Comparison of ENCODE assay signal across 8 cellular contexts in genomic region chr12:57458665-57459054, GRCh38. TPM values are rescaled to one million over a fixed set of nuclear protein-coding genes. Genes with fewer than 3 reads are reported as not detected.
DNase-seq lines count a peak whose midpoint lies in the region; ATAC-seq, FAIRE-seq and TF ChIP-seq lines count a peak whose summit lies in the region.

No MANE protein-coding gene starts in this region.

- H3K4me3 Mint-ChIP-seq in activated CD8-positive, alpha-beta T cell treated with anti-CD3 and anti-CD28 coated beads for 36 hours = peak overlapping the region; percentile 86
- peak overlapping the region; percentile 80 for H3K4me3 Mint-ChIP-seq in stimulated activated effector memory CD8-positive, alpha-beta T cell treated with anti-CD3 and anti-CD28 coated beads, Interleukin-12 subunit alpha, Interleukin-12 subunit beta, amount 100 ng/mL, for 72 hours

- H3K36me3 ChIP-seq in iPS DF 6.9 (ENCODE audit: control insufficient read depth, insufficient read depth, low read length) = no peaks in the 10 kb centered on the region

- peaks cover 12% of the 10 kb centered on the region; the same call in 1 of the 2 replicates for H3K4me1 ChIP-seq in iPS DF 6.9 (ENCODE audit: control insufficient read depth, insufficient read depth, low read length)

- peaks cover 4% of the 10 kb centered on the region for H3K27me3 Mint-ChIP-seq in activated CD8-positive, alpha-beta T cell treated with anti-CD3 and anti-CD28 coated beads for 36 hours

- FAIRE-seq in D721Med (lab: Jason Lieb, UNC) = no peak

- peak overlapping the region; percentile 58 for H3K4me3 ChIP-seq in HFF-Myc (replicated peaks; ENCODE audit: low read depth, low read length)
- peak overlapping the region; percentile 12; the same call in 1 of the 2 replicates for H3K4me3 ChIP-seq in iPS DF 6.9 (ENCODE audit: low read length)

- no peaks in the 10 kb centered on the region for H3K36me3 Mint-ChIP-seq in activated CD8-positive, alpha-beta T cell treated with anti-CD3 and anti-CD28 coated beads for 36 hours (ENCODE audit: low read depth)
- peaks cover 11% of the 10 kb centered on the region for H3K36me3 Mint-ChIP-seq in stimulated activated effector memory CD8-positive, alpha-beta T cell treated with anti-CD3 and anti-CD28 coated beads, Interleukin-12 subunit alpha, Interleukin-12 subunit beta, amount 100 ng/mL, for 72 hours

- H3K27ac Mint-ChIP-seq in activated CD8-positive, alpha-beta T cell treated with anti-CD3 and anti-CD28 coated beads for 36 hours = peak overlapping the region; percentile 96
- peak overlapping the region; percentile 91 for H3K27ac Mint-ChIP-seq in stimulated activated effector memory CD8-positive, alpha-beta T cell treated with anti-CD3 and anti-CD28 coated beads, Interleukin-12 subunit alpha, Interleukin-12 subunit beta, amount 100 ng/mL, for 72 hours

- H3K4me1 Mint-ChIP-seq in activated CD8-positive, alpha-beta T cell treated with anti-CD3 and anti-CD28 coated beads for 36 hours (ENCODE audit: low read depth) = peaks cover 58% of the 10 kb centered on the region
- peaks cover 59% of the 10 kb centered on the region for H3K4me1 Mint-ChIP-seq in stimulated activated effector memory CD8-positive, alpha-beta T cell treated with anti-CD3 and anti-CD28 coated beads, Interleukin-12 subunit alpha, Interleukin-12 subunit beta, amount 100 ng/mL, for 72 hours

- POLR2A ChIA-PET in activated CD8-positive, alpha-beta T cell treated with anti-CD3 and anti-CD28 coated beads for 36 hours (lab: Charles Lee) = interaction anchor here (0.5 to 5.8 kb wide), 14 partner anchors 8 to 237 kb away, joined by 3 to 50 read pairs (median 3); partner anchors contain the start of genes ARHGAP9 and INHBC

- TF ChIP-seq CTCF in HFF-Myc (IDR thresholded peaks at IDR 0.05; ENCODE audit: low read depth, low read length, missing control alignments) (no peak), D721Med (IDR thresholded peaks at IDR 0.05; ENCODE audit: insufficient read depth, missing control alignments) (no peak)
- TF ChIP-seq CTCF in activated CD8-positive, alpha-beta T cell treated with anti-CD3 and anti-CD28 coated beads for 36 hours (IDR thresholded peaks at IDR 0.05) = no peak

- H3K9me3 ChIP-seq in iPS DF 6.9 (ENCODE audit: control insufficient read depth, insufficient read depth, low read length) = no peaks in the 10 kb centered on the region

- H3K27me3 ChIP-seq in iPS DF 6.9 (ENCODE audit: control insufficient read depth, insufficient read depth, low read length) = no peaks in the 10 kb centered on the region

- no CpG with 5 or more reads among the region's 3 CpGs for WGBS in iPS DF 6.9 (ENCODE audit: insufficient coverage, insufficient read length)

- no peak overlapping the region for H3K27ac ChIP-seq in iPS DF 6.9 (ENCODE audit: low read length)

- in situ Hi-C loops in KBM-7 (cut with MboI; ENCODE audit: low pct_unique_long_range_greater_than_20kb, low sequenced_read_pairs) = no loop called here

- no peak for ATAC-seq in activated CD8-positive, alpha-beta T cell treated with anti-CD3 and anti-CD28 coated beads for 36 hours
- no peak for ATAC-seq in stimulated activated effector memory CD8-positive, alpha-beta T cell treated with anti-CD3 and anti-CD28 coated beads, Interleukin-12 subunit alpha, Interleukin-12 subunit beta, amount 100 ng/mL, for 72 hours
- ATAC-seq in HG02981 (IDR thresholded peaks at IDR 0.05; ENCODE audit: unreplicated experiment) = no peak

- intact Hi-C loops in activated CD8-positive, alpha-beta T cell treated with anti-CD3 and anti-CD28 coated beads for 36 hours (cut with micrococcal nuclease) = loop anchor here (5.0 to 10.0 kb wide), 2 partner anchors 154 to 196 kb away; no protein-coding TSS in a partner anchor

- CTCF ChIA-PET in activated CD8-positive, alpha-beta T cell treated with anti-CD3 and anti-CD28 coated beads for 36 hours (lab: Charles Lee) = interaction anchor here (0.6 to 6.8 kb wide), 62 partner anchors 8 to 380 kb away, joined by 3 to 152 read pairs (median 4); partner anchors contain the start of genes ARHGAP9, DDIT3, INHBC and NEMP1

- no peaks in the 10 kb centered on the region for H3K9me3 Mint-ChIP-seq in activated CD8-positive, alpha-beta T cell treated with anti-CD3 and anti-CD28 coated beads for 36 hours
- no peaks in the 10 kb centered on the region for H3K9me3 Mint-ChIP-seq in stimulated activated effector memory CD8-positive, alpha-beta T cell treated with anti-CD3 and anti-CD28 coated beads, Interleukin-12 subunit alpha, Interleukin-12 subunit beta, amount 100 ng/mL, for 72 hours

- DNase-seq in HFF-Myc (ENCODE audit: extremely low read depth, low read depth) = no peak
- DNase-seq in activated CD8-positive, alpha-beta T cell treated with anti-CD3 and anti-CD28 coated beads for 36 hours = no peak
- DNase-seq in iPS DF 6.9 (ENCODE audit: low read depth, low spot score) = no peak
- no peak for DNase-seq in stimulated activated effector memory CD8-positive, alpha-beta T cell treated with anti-CD3 and anti-CD28 coated beads, Interleukin-12 subunit alpha, Interleukin-12 subunit beta, amount 100 ng/mL, for 72 hours (ENCODE audit: low spot score in 2 of 2)
- no peak for DNase-seq in NCI-H146 (lab: John Stamatoyannopoulos, UW)
- DNase-seq in KBM-7 = no peak
- DNase-seq in D721Med (ENCODE audit: insufficient read length, low spot score) = no peak

RNA-seq across cellular contexts. Expression of gene GLI1, which starts 0.9 kb away (rescaled TPM):
- total RNA-seq in activated CD8-positive, alpha-beta T cell treated with anti-CD3 and anti-CD28 coated beads for 36 hours = under 1 TPM; 0.20 to 0.83 TPM

RNA-seq across cellular contexts. Expression of gene INHBE, which starts 3.6 kb away (rescaled TPM):
- 1 to 10 TPM; 1.7 to 2.3 TPM for total RNA-seq in activated CD8-positive, alpha-beta T cell treated with anti-CD3 and anti-CD28 coated beads for 36 hours

RNA-seq across cellular contexts. Expression of gene ARHGAP9, which starts 21.0 kb away (rescaled TPM):
- 100 to 1,000 TPM; 125 to 128 TPM for total RNA-seq in activated CD8-positive, alpha-beta T cell treated with anti-CD3 and anti-CD28 coated beads for 36 hours

RNA-seq across cellular contexts. Expression of gene INHBC, which starts 24.1 kb away (rescaled TPM):
- total RNA-seq in activated CD8-positive, alpha-beta T cell treated with anti-CD3 and anti-CD28 coated beads for 36 hours = under 1 TPM in 1 of 2 experiments, not detected in 1; 0.16 TPM

RNA-seq across cellular contexts. Expression of gene R3HDM2, which starts 27.8 kb away (rescaled TPM):
- 10 to 100 TPM; 33.2 to 44.0 TPM for total RNA-seq in activated CD8-positive, alpha-beta T cell treated with anti-CD3 and anti-CD28 coated beads for 36 hours
